1 cellular context compared by ENCODE assay signal in genomic region chr14:105495101-105495989, GRCh38.
TF ChIP-seq lines count a peak whose summit lies in the region.

No MANE protein-coding gene starts in this region.

TF ChIP-seq in K562, 482 proteins besides CTCF, POLR2A, EP300 and RAD21:
- no peak for TF ChIP-seq TSHZ1 (CRISPR knock-in tag; IDR thresholded peaks at IDR 0.05)
- TF ChIP-seq ZNF77 (CRISPR knock-in tag; IDR thresholded peaks at IDR 0.05), result no peak
- no peak for TF ChIP-seq TRIM28 (IDR thresholded peaks at IDR 0.05)
- peak; percentile 52; the same call in 1 of the 2 replicates for TF ChIP-seq POLR2G (IDR thresholded peaks at IDR 0.05; ENCODE audit: low read depth, low read length)
- TF ChIP-seq DPF2 (IDR thresholded peaks at IDR 0.05), result no peak
- peak; percentile 55 for TF ChIP-seq NFIC (IDR thresholded peaks at IDR 0.05)
- no peak for TF ChIP-seq STAT5B (CRISPR knock-in tag; IDR thresholded peaks at IDR 0.05)
- no peak for TF ChIP-seq PRMT5 (CRISPR knock-in tag; IDR thresholded peaks at IDR 0.05)
